ENCODE assay signal across 17 cellular contexts in the genomic region with DNA sequence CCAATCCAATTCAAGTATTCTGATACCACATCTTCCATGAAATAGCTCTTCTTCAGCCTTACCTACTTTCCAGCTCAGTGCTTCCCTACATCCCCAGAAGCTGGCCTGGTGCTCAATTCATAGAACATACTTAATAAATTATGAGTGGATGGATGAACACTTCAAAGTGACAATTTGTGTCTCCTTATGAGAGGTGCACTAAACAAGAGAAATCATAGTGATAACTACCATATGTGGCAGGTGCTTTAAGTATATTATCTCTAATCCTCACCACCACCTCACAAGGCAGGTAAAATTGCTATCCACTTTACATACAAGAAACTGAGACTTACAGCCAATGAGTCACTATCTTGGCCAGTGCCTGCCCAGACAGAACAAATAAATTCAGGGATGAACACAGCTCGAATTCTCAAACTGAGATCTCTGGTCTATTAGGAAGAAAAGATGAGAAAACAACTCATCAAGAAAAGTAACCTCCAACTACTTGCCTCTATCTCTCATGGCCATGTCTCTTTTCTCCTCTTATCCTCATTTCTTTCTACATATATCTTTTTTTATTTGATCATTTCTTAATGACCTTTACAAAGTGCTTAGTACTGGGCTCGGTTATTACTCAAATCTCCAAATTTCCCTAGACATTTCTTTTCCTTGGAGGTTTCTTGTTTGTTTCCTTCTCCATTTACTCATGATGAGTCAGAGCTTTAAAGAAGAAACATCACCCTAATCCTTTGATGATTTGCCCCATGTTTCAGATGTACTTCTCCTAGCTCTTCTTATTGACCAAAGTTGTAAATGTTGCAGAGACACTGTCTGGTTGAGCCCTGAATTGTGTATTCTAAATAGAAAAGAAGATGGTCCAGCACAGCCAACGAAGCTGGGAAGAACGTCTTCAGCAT.
DNase-seq lines count a peak whose midpoint lies in the region; ATAC-seq, FAIRE-seq and TF ChIP-seq lines count a peak whose summit lies in the region.
"Had no signal": no experiment of that assay in that cellular context is flagged by ENCODE, and none has a peak within 500 bp of the region (broad histone marks: within the 10 kb centered on the region; RNA-seq: fewer than 3 reads in every experiment).

No MANE protein-coding gene starts in this region.

- CTCF ChIA-PET in HCT116 (lab: Charles Lee), result no interaction called here

- POLR2A ChIA-PET in HCT116 (lab: Charles Lee), result no interaction called here

- H3K4me2 ChIP-seq in HCT116 (ENCODE audit: low read length), result no peak overlapping the region
- H3K4me2 ChIP-seq: GM23338, SK-N-SH had no signal

- RAD21 ChIA-PET in HCT116 (lab: Charles Lee; ENCODE audit: low non-redundant PET in 1 of 2, low total read pairs in 2 of 2, uncharacterized antibody in 2 of 2, unreplicated experiment in 2 of 2), result no interaction called here

- TF ChIP-seq CTCF in HCT116 (IDR thresholded peaks at IDR 0.05 in 2 of 3, conservative IDR thresholded peaks at IDR 0.05 in 1 of 3; ENCODE audit: borderline replicate concordance in 1 of 3, insufficient read depth in 1 of 3, low read depth in 2 of 3, low read length in 2 of 3) (no peak), fibroblast of mammary gland (conservative IDR thresholded peaks at IDR 0.05; ENCODE audit: control insufficient read depth, insufficient read depth, low read depth, low read length) (no peak), Peyer's patch (IDR thresholded peaks at IDR 0.05) (no peak)

- peaks cover 0 to 6% of the 10 kb centered on the region in 2 experiments; a peak in 2 of 4 replicates for H3K4me1 ChIP-seq in HCT116 (ENCODE audit: control insufficient read depth in 1 of 2, insufficient read depth in 2 of 2, low read length in 2 of 2)
- no peaks in the 10 kb centered on the region for H3K4me1 ChIP-seq in Peyer's patch

- H3K27ac ChIP-seq in HCT116 (ENCODE audit: low read depth, low read length) (no peak overlapping the region), Peyer's patch (no peak overlapping the region)

- TF ChIP-seq RAD21 in HCT116 (IDR thresholded peaks at IDR 0.05; ENCODE audit: low read depth), result no peak

- H3K4me3 ChIP-seq in HCT116 (replicated peaks in 1 of 2; ENCODE audit: low read depth in 1 of 2, low read length in 2 of 2) (no peak overlapping the region), fibroblast of mammary gland (ENCODE audit: control insufficient read depth, low read depth, low read length) (no peak overlapping the region), Peyer's patch (no peak overlapping the region)
- H3K4me3 ChIP-seq: GM23338 had no signal

- DNase-seq in HCT116 (ENCODE audit: low read depth, low spot score) (no peak), RKO (ENCODE audit: low spot score) (peak; percentile 26), fibroblast of mammary gland (ENCODE audit: low read depth) (peak; percentile 78), urothelium cell line (ENCODE audit: low spot score) (no peak), SIG-M5 (lab: John Stamatoyannopoulos, UW) (no peak), posterior cingulate gyrus (no peak), Peyer's patch (no peak)
- DNase-seq: DND-41, KG1, NCI-H1048, NCI-H1436, NCI-H1930, NCI-H526, Right ventricle myocardium superior, SK-N-SH had no signal

- no peak for TF ChIP-seq POLR2A in HCT116 (IDR thresholded peaks at IDR 0.05; ENCODE audit: borderline replicate concordance, extremely low read depth, insufficient read depth, insufficient read length)
- TF ChIP-seq POLR2A in Peyer's patch (IDR thresholded peaks at IDR 0.05), result no peak

- H3K27me3 ChIP-seq in HCT116 (ENCODE audit: insufficient read depth, low read length) (no peaks in the 10 kb centered on the region), Peyer's patch (no peaks in the 10 kb centered on the region)

- no peaks in the 10 kb centered on the region for H4K20me1 ChIP-seq in HCT116 (ENCODE audit: insufficient read depth)

- FAIRE-seq in urothelium cell line (lab: Jason Lieb, UNC), result peak; percentile 83
- FAIRE-seq: G401.6 had no signal

- H3K36me3 ChIP-seq in HCT116 (ENCODE audit: control insufficient read depth in 1 of 2, insufficient read depth in 2 of 2, low read length in 2 of 2) (no peaks in the 10 kb centered on the region), Peyer's patch (no peaks in the 10 kb centered on the region)

- intact Hi-C loops in HCT116 (cut with micrococcal nuclease), result no loop called here
- intact Hi-C loops in posterior cingulate gyrus (cut with DNase I), result no loop called here

- H2AFZ ChIP-seq in HCT116 (ENCODE audit: low read depth, low read length, poor library complexity, severe bottlenecking), result no peak overlapping the region
- H2AFZ ChIP-seq: GM23338 had no signal

- H3K79me2 ChIP-seq in HCT116 (ENCODE audit: insufficient read depth, low read length), result no peaks in the 10 kb centered on the region

- no peak overlapping the region for H3K9ac ChIP-seq in HCT116 (ENCODE audit: low read length)
- H3K9ac ChIP-seq: SK-N-SH had no signal

- no peak for ATAC-seq in HCT116
- ATAC-seq: GM23338 had no signal

- BruUV-seq in HCT116 (replicated peaks; lab: Mats Ljungman, UMichigan), result no TSS peak

- no peaks in the 10 kb centered on the region for H3K9me2 ChIP-seq in HCT116 (ENCODE audit: insufficient read depth)
- H3K9me2 ChIP-seq: SK-N-SH had no signal

- H3K9me3 ChIP-seq in HCT116 (ENCODE audit: control insufficient read depth in 1 of 2, insufficient read depth in 1 of 2, low read depth in 1 of 2, low read length in 2 of 2) (no peaks in the 10 kb centered on the region), Peyer's patch (peaks cover 0 to under 1% (median 0%) of the 10 kb centered on the region in 4 donors)
- H3K9me3 ChIP-seq: SK-N-SH had no signal

TF ChIP-seq in HCT116, 20 proteins besides CTCF, POLR2A, EP300 and RAD21:
- TF ChIP-seq FOSL1 (IDR thresholded peaks at IDR 0.05; ENCODE audit: low read depth), result peak; percentile 9; the same call in 1 of the 2 replicates
- TF ChIP-seq SRF (IDR thresholded peaks at IDR 0.05; ENCODE audit: low read depth), result no peak
- TF ChIP-seq TCF7L2 (IDR thresholded peaks at IDR 0.05; ENCODE audit: borderline replicate concordance, extremely low read depth, insufficient read depth, insufficient read length), result peak; percentile 14
- no peak for TF ChIP-seq YY1 (IDR thresholded peaks at IDR 0.05; ENCODE audit: extremely low read depth, insufficient replicate concordance, low read depth, low read length)
- no peak for TF ChIP-seq SP1 (IDR thresholded peaks at IDR 0.05; ENCODE audit: low read depth)

Comparison
In these comparisons a context has a peak if more than half of its experiments do, and no peak if none do; other contexts are left out.
1. DNase-seq: peak in RKO (single experiment) and fibroblast of mammary gland (single experiment); none in HCT116 (single experiment), urothelium cell line (single experiment), SIG-M5 (single experiment), posterior cingulate gyrus (0 of 10) and Peyer's patch (0 of 3).